ENCODE assay signal across 8 cellular contexts in the genomic region with DNA sequence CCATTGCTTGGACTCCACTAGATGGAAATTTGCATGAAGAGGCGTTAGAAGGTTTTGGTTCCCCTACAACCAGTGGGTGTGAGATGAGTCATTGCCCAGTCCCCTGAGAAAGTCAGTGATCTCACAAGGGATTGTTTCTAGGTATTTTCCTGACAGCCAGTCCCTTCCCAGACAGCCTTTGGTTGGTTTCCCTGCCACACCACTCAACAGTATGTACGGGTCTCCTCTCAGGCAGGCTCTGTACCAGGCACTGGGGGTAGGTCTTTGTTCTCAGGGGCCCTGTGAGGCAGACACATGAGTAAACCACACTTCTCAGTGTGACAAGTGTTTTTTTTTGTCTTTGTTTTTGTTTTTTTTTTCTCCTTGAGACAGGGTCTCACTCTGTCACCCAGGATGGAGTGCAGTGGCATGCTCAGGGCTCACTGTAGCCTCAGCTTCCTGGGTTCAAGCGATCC.
DNase-seq lines count a peak whose midpoint lies in the region; ATAC-seq and TF ChIP-seq lines count a peak whose summit lies in the region.

No MANE protein-coding gene starts in this region.

- H3K9me3 Mint-ChIP-seq in effector memory CD8-positive, alpha-beta T cell = no peaks in the 10 kb centered on the region

- H3K36me3 ChIP-seq in HEK293 (ENCODE audit: control insufficient read depth in 2 of 2, insufficient read depth in 1 of 2, low read length in 2 of 2) = no peaks in the 10 kb centered on the region

- peaks cover 7% of the 10 kb centered on the region for H3K36me3 Mint-ChIP-seq in effector memory CD8-positive, alpha-beta T cell (ENCODE audit: insufficient read depth)

- TF ChIP-seq CTCF in HEK293 (tag by site-specific recombination; IDR thresholded peaks at IDR 0.05) = no peak
- no peak for TF ChIP-seq CTCF in fibroblast of pulmonary artery (IDR thresholded peaks at IDR 0.05; ENCODE audit: low read length, missing control alignments)

- POLR2A ChIA-PET in HEK293 (lab: Yijun Ruan, JAX) = no interaction called here

- no peaks in the 10 kb centered on the region for H3K9me3 ChIP-seq in HEK293 (ENCODE audit: control insufficient read depth, insufficient read depth, low read depth, low read length)

- CTCF ChIA-PET in HEK293 (lab: Yijun Ruan, JAX) = interaction anchor here (1.1 kb wide), 1 partner anchor 213 kb away, joined by 3 read pairs; no protein-coding TSS in a partner anchor

- ATAC-seq in GM18858 (IDR thresholded peaks at IDR 0.05; ENCODE audit: unreplicated experiment) = peak; percentile 44
- ATAC-seq in effector memory CD8-positive, alpha-beta T cell (replicated peaks) = no peak

- no peak overlapping the region for H3K4me3 Mint-ChIP-seq in effector memory CD8-positive, alpha-beta T cell

- DNase-seq in MV-4-11 (lab: John Stamatoyannopoulos, UW) (peak; percentile 75), fibroblast of pulmonary artery (ENCODE audit: low read depth) (peak; percentile 73), activated gamma-delta T cell treated with Interleukin-2 at 50 U/mL for 16 hours (no peak), GF-D8 (lab: John Stamatoyannopoulos, UW) (no peak), NCI-H2196 (lab: John Stamatoyannopoulos, UW; ENCODE audit: unreplicated experiment) (no peak)
- no peak for DNase-seq in effector memory CD8-positive, alpha-beta T cell

- H3K27ac Mint-ChIP-seq in effector memory CD8-positive, alpha-beta T cell = peak overlapping the region in 1 of 2 donors; percentile 42

- no peaks in the 10 kb centered on the region for H3K4me1 ChIP-seq in HEK293 (ENCODE audit: control insufficient read depth, insufficient read depth, low read length)

- no peak overlapping the region for H3K27ac ChIP-seq in HEK293 (ENCODE audit: extremely low read depth, low read depth, low read length)

- H3K4me3 ChIP-seq in HEK293 (ENCODE audit: low read depth, low read length) = no peak overlapping the region
- H3K4me3 ChIP-seq in fibroblast of pulmonary artery (replicated peaks; ENCODE audit: low read depth, low read length) = no peak overlapping the region

- no peaks in the 10 kb centered on the region for H3K27me3 Mint-ChIP-seq in effector memory CD8-positive, alpha-beta T cell

- peaks cover 10 to 11% of the 10 kb centered on the region in 2 donors for H3K4me1 Mint-ChIP-seq in effector memory CD8-positive, alpha-beta T cell (ENCODE audit: low read depth in 2 of 2)

TF ChIP-seq in HEK293, 187 proteins besides CTCF, POLR2A, EP300 and RAD21:
- TF ChIP-seq ZNF660 (tag by site-specific recombination; IDR thresholded peaks at IDR 0.05) (peak; percentile 58; the same call in 1 of the 2 replicates), EGR2 (tag by site-specific recombination; IDR thresholded peaks at IDR 0.05; ENCODE audit: low read depth) (peak; percentile 39; the same call in 1 of the 2 replicates), ZNF341 (tag by site-specific recombination; IDR thresholded peaks at IDR 0.05; ENCODE audit: low read depth) (no peak), ZNF335 (tag by site-specific recombination; conservative IDR thresholded peaks at IDR 0.05) (0 out of 2 replicates have a peak, but pooled peaks have one; percentile 10), ZBTB1 (tag by site-specific recombination; IDR thresholded peaks at IDR 0.05) (no peak), ZFHX2 (tag by site-specific recombination; conservative IDR thresholded peaks at IDR 0.05) (peak; percentile 79), ZNF48 (tag by site-specific recombination; IDR thresholded peaks at IDR 0.05) (no peak), PRDM1 (tag by site-specific recombination; IDR thresholded peaks at IDR 0.05) (peak; percentile 79), ZNF843 (tag by site-specific recombination; IDR thresholded peaks at IDR 0.05) (no peak), REST (tag by site-specific recombination; IDR thresholded peaks at IDR 0.05) (no peak), ZBTB48 (tag by site-specific recombination; IDR thresholded peaks at IDR 0.05) (peak; percentile 35; the same call in 1 of the 2 replicates), ZNF600 (tag by site-specific recombination; IDR thresholded peaks at IDR 0.05) (0 out of 2 replicates have a peak, but pooled peaks have one; percentile 36), ZNF629 (tag by site-specific recombination; IDR thresholded peaks at IDR 0.05) (0 out of 2 replicates have a peak, but pooled peaks have one; percentile 20)
TF ChIP-seq in HEK293: peak in this region for 8.

Comparison
In these comparisons a context has a peak if more than half of its experiments do, and no peak if none do; other contexts are left out.
1. DNase-seq: peak in MV-4-11 (single experiment) and fibroblast of pulmonary artery (single experiment); none in activated gamma-delta T cell treated with Interleukin-2 at 50 U/mL for 16 hours (single experiment), GF-D8 (single experiment), effector memory CD8-positive, alpha-beta T cell (0 of 3) and NCI-H2196 (single experiment).